Comparison of ENCODE assay signal across 7 cellular contexts in the genomic region with DNA sequence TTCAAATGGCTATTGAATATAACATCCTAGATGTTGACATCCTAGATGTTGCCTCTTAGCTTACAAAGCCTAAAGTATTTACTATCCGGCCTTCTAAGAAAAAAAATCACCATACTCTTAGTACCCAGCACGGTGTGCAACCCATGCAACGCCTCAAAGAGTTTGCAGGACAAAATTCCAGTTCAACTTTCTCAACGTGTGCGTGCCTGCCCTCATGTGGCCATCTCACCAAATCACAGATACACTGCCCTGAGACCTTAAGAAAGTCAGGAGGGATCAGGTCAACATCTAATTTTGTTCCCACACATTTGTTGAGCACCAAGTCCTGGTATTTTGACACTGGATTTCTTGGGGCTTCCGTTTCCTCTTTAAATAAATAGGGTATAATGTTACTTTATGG.
DNase-seq lines count a peak whose midpoint lies in the region; ATAC-seq and TF ChIP-seq lines count a peak whose summit lies in the region.

No MANE protein-coding gene starts in this region.

- H3K36me3 Mint-ChIP-seq in nephron (ENCODE audit: low read depth) = peaks cover 85% of the 10 kb centered on the region

- peaks cover 6% of the 10 kb centered on the region for H3K4me1 Mint-ChIP-seq in nephron

- DNase-seq in ELF-1 (ENCODE audit: low read depth, low spot score) (peak; percentile 31), HuH-7 (ENCODE audit: low spot score) (peak; percentile 42), astrocyte of the spinal cord (ENCODE audit: low read depth, low spot score) (peak; percentile 39), mesenteric fat pad (ENCODE audit: low spot score) (no peak)
- no peak for DNase-seq in stimulated activated CD4-positive, alpha-beta T cell treated with anti-CD3 and anti-CD28 coated beads, Interleukin-2, amount 100 ng/mL, for 48 hours

- TF ChIP-seq CTCF in astrocyte of the spinal cord (IDR thresholded peaks at IDR 0.05; ENCODE audit: low read depth, low read length) (peak; percentile 73), nephron (IDR thresholded peaks at IDR 0.05; ENCODE audit: unreplicated experiment in 3 of 3) (peak; percentile 15 to 39 (median 39))

- in situ Hi-C loops in astrocyte of the spinal cord (cut with HindIII; ENCODE audit: low sequenced_read_pairs) = no loop called here

- H3K4me3 ChIP-seq in astrocyte of the spinal cord (ENCODE audit: low read depth, low read length) = no peak overlapping the region

- H3K4me3 Mint-ChIP-seq in nephron = no peak overlapping the region

- no peak for ATAC-seq in GM19324 (IDR thresholded peaks at IDR 0.05; ENCODE audit: low FRiP score, unreplicated experiment)

- H3K9me3 Mint-ChIP-seq in nephron = no peaks in the 10 kb centered on the region

- no peaks in the 10 kb centered on the region for H3K27me3 Mint-ChIP-seq in nephron (ENCODE audit: low read depth)

- no peak overlapping the region for H3K27ac Mint-ChIP-seq in nephron

Comparison
In these comparisons a context has a peak if more than half of its experiments do, and no peak if none do; other contexts are left out.
1. DNase-seq: peak in ELF-1 (single experiment), HuH-7 (single experiment) and astrocyte of the spinal cord (single experiment); none in stimulated activated CD4-positive, alpha-beta T cell treated with anti-CD3 and anti-CD28 coated beads, Interleukin-2, amount 100 ng/mL, for 48 hours (0 of 2) and mesenteric fat pad (single experiment).